Comparison of ENCODE assay signal across 14 cellular contexts in the genomic region with DNA sequence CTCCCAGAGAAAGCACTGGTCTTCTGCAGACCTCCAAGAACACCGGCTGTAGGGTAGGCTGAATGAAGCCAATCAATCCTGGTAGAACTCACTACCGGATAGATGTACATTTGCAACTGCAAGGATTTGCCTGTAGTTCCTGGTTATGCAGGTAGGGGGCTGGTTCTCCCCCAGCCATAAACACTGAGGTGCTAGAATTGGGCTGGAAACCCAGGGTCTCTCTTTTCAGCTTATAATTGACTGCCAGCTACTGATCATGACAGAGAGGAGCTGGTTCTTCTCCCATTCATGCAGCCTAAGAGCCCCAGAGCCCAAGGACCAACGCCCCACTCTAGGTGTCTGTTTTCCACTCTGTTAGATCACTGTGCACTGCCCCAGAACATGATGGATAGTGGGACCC. TPM values are rescaled to one million over a fixed set of nuclear protein-coding genes. Genes with fewer than 3 reads are reported as not detected.
DNase-seq lines count a peak whose midpoint lies in the region; ATAC-seq and TF ChIP-seq lines count a peak whose summit lies in the region.
"Had no signal": no experiment of that assay in that cellular context is flagged by ENCODE, and none has a peak within 500 bp of the region (broad histone marks: within the 10 kb centered on the region; RNA-seq: fewer than 3 reads in every experiment).

No MANE protein-coding gene starts in this region.

- no peak overlapping the region for H3K27ac ChIP-seq in PC-3 (ENCODE audit: low read length)
- H3K27ac ChIP-seq in foreskin keratinocyte: no peak overlapping the region
- H3K27ac ChIP-seq: HL-60, Peyer's patch had no signal

- H3K4me3 ChIP-seq in BJ (ENCODE audit: low read depth, low read length): no peak overlapping the region
- H3K4me3 ChIP-seq in PC-3 (ENCODE audit: low read length): no peak overlapping the region
- H3K4me3 ChIP-seq: Peyer's patch, smooth muscle cell had no signal

- H3K79me2 ChIP-seq in PC-3 (ENCODE audit: low read length): no peaks in the 10 kb centered on the region

- POLR2A ChIA-PET in BJ (lab: Charles Lee) (no interaction called here), PC-3 (lab: Charles Lee; ENCODE audit: unreplicated experiment) (no interaction called here)

- CTCF ChIA-PET in BJ (lab: Yijun Ruan, JAX) (interaction anchor here (0.6 to 1.1 kb wide), 2 partner anchors 33 to 273 kb away, joined by 3 to 4 read pairs; no protein-coding TSS in a partner anchor), PC-3 (lab: Charles Lee) (no interaction called here)

- BruUV-seq in PC-3 (replicated peaks; lab: Mats Ljungman, UMichigan): no TSS peak

- H3K4me2 ChIP-seq in PC-3 (ENCODE audit: low read length): no peak overlapping the region
- H3K4me2 ChIP-seq: smooth muscle cell had no signal

- intact Hi-C loops in PC-3 (cut with micrococcal nuclease): no loop called here

- H3K9me2 ChIP-seq in PC-3 (replicated peaks; ENCODE audit: low read length): no peaks in the 10 kb centered on the region

- H3K27me3 ChIP-seq in BJ (ENCODE audit: control insufficient read depth, insufficient read depth, low read length) (peaks cover 1% of the 10 kb centered on the region; the same call in 1 of the 2 replicates), PC-3 (ENCODE audit: low read length) (no peaks in the 10 kb centered on the region), foreskin keratinocyte (peaks cover 6% of the 10 kb centered on the region)
- H3K27me3 ChIP-seq: Peyer's patch had no signal

- DNase-seq in BJ (ENCODE audit: low read depth) (no peak), PC-3 (no peak), foreskin keratinocyte (no peak), left lobe of liver (ENCODE audit: low spot score) (no peak), putamen (ENCODE audit: low spot score) (no peak)
- DNase-seq in effector CD8-positive, alpha-beta T cell (lab: John Stamatoyannopoulos, UW): no peak
- DNase-seq: DMS79 treated with DMSO at 0.1 percent for 48 hours, hippocampal formation, Peyer's patch had no signal

- H3K9me3 ChIP-seq in PC-3 (ENCODE audit: low read length): no peaks in the 10 kb centered on the region
- H3K9me3 ChIP-seq: Peyer's patch had no signal

- ATAC-seq in GM19351 (IDR thresholded peaks at IDR 0.05; ENCODE audit: unreplicated experiment) (peak; percentile 71), PC-3 (no peak; the same call in 1 of the 2 replicates), foreskin keratinocyte (no peak), HG03139 (IDR thresholded peaks at IDR 0.05; ENCODE audit: unreplicated experiment) (no peak), left lobe of liver (no peak)

- no peak overlapping the region for H3K9ac ChIP-seq in PC-3 (ENCODE audit: low read length)

- H3F3A ChIP-seq in PC-3 (ENCODE audit: low read length, unreplicated experiment): no peaks in the 10 kb centered on the region

- H2AFZ ChIP-seq in PC-3 (ENCODE audit: low read length): no peak overlapping the region

- H3K36me3 ChIP-seq in BJ (ENCODE audit: control insufficient read depth, insufficient read depth, low read length): no peaks in the 10 kb centered on the region
- no peaks in the 10 kb centered on the region for H3K36me3 ChIP-seq in PC-3 (ENCODE audit: low read depth, low read length)
- H3K36me3 ChIP-seq: Peyer's patch had no signal

- no peaks in the 10 kb centered on the region for H4K20me1 ChIP-seq in PC-3 (ENCODE audit: low read length)

- H3K4me1 ChIP-seq in PC-3 (ENCODE audit: insufficient read depth, low read length): no peaks in the 10 kb centered on the region
- H3K4me1 ChIP-seq in foreskin keratinocyte: no peaks in the 10 kb centered on the region
- H3K4me1 ChIP-seq: Peyer's patch had no signal

- TF ChIP-seq CTCF in BJ (IDR thresholded peaks at IDR 0.05; ENCODE audit: insufficient read depth, low read depth, low read length) (peak; percentile 26; the same call in 1 of the 2 replicates), PC-3 (conservative IDR thresholded peaks at IDR 0.05; ENCODE audit: low read depth, low read length) (peak; percentile 52), foreskin keratinocyte (conservative IDR thresholded peaks at IDR 0.05) (peak; percentile 34)

RNA-seq across cellular contexts. Expression of gene MTARC2, which starts 21.5 kb away (rescaled TPM):
- polyA plus RNA-seq in BJ (2011; rRNA removed) (5.7 and 6.1 TPM in 2 replicates), foreskin keratinocyte (1.8 and 2.1 TPM in 2 replicates)
- 3.3 and 3.8 TPM in 2 replicates for polyA minus RNA-seq in BJ (2011; rRNA and poly(A)+ RNA removed)
- total RNA-seq in PC-3 (2014; rRNA removed) (13.3 and 17.7 TPM in 2 replicates), foreskin keratinocyte (1.3 and 1.5 TPM in 2 replicates), left lobe of liver (129 TPM)
- total RNA-seq: activated T-helper 1 cell treated with anti-CD3 and anti-CD28 coated beads, Interleukin-12 subunit alpha, Interleukin-12 subunit beta, Interleukin-2, Interleukin-4 antibody, amounts not matched to agents 30 ng/mL and 10 ng/mL and 1 ng/mL, durations not matched to agents 14 hours and 24 hours and 36 hours had no signal

RNA-seq across cellular contexts. Expression of gene C1orf115, which starts 36.5 kb away (rescaled TPM):
- 3.8 and 3.9 TPM in 2 replicates for polyA plus RNA-seq in BJ (2011; rRNA removed)
- 2.0 and 2.7 TPM in 2 replicates for polyA minus RNA-seq in BJ (2011; rRNA and poly(A)+ RNA removed)
- 5.9 and 6.3 TPM in 2 replicates for total RNA-seq in PC-3 (2014; rRNA removed)
- total RNA-seq in foreskin keratinocyte: 1.4 TPM in 2 replicates
- 0.92 and 1.1 TPM in 2 replicates for polyA plus RNA-seq in foreskin keratinocyte
- 49.9 TPM for total RNA-seq in left lobe of liver
